ENCODE assay signal across 23 cellular contexts in genomic region chr1:212824201-212824600, GRCh38. TPM values are rescaled to one million over a fixed set of nuclear protein-coding genes. Genes with fewer than 3 reads are reported as not detected.
DNase-seq lines count a peak whose midpoint lies in the region; ATAC-seq, FAIRE-seq and TF ChIP-seq lines count a peak whose summit lies in the region.
"Had no signal": no experiment of that assay in that cellular context is flagged by ENCODE, and none has a peak within 500 bp of the region (broad histone marks: within the 10 kb centered on the region; RNA-seq: fewer than 3 reads in every experiment).

No MANE protein-coding gene starts in this region.

- no peak for TF ChIP-seq POLR2A in HepG2 (IDR thresholded peaks at IDR 0.05; ENCODE audit: insufficient read depth in 1 of 2, low read depth in 2 of 2, low read length in 2 of 2)
- no peak for TF ChIP-seq POLR2A in right lobe of liver (IDR thresholded peaks at IDR 0.05)
- no peak for TF ChIP-seq POLR2A in esophagus squamous epithelium (IDR thresholded peaks at IDR 0.05)

- 94% methylated on average over 10 of the region's 16 CpGs for WGBS in HepG2 (ENCODE audit: low lambda C conversion rate)
- WGBS in right lobe of liver (ENCODE audit: insufficient coverage, low coverage, low lambda C conversion rate, missing lambda C conversion rate), result 94% methylated on average over 3 of the region's 16 CpGs
- WGBS in esophagus squamous epithelium, 2 donors, result 88 to 96% methylated on average over 10 to 12 of the region's 16 CpGs

- no peak overlapping the region for H3K4me3 ChIP-seq in HepG2 (replicated peaks in 1 of 3; ENCODE audit: insufficient read depth in 1 of 3, low read depth in 2 of 3, low read length in 3 of 3)
- no peak overlapping the region for H3K4me3 ChIP-seq in right lobe of liver
- H3K4me3 ChIP-seq in esophagus squamous epithelium, result no peak overlapping the region
- H3K4me3 ChIP-seq: A549, GM23338, HAP-1 had no signal

- H3K36me3 Mint-ChIP-seq in neural crest cell (ENCODE audit: low read depth), result peaks cover 12% of the 10 kb centered on the region
- H3K36me3 Mint-ChIP-seq in osteocyte (ENCODE audit: unreplicated experiment), result peaks cover 4% of the 10 kb centered on the region

- intact Hi-C loops in HepG2 (cut with micrococcal nuclease; ENCODE audit: unreplicated experiment) (no loop called here), right lobe of liver (cut with DNase I) (no loop called here), esophagus squamous epithelium (cut with DNase I) (no loop called here)

- no peaks in the 10 kb centered on the region for H3K79me2 ChIP-seq in HepG2 (ENCODE audit: insufficient read depth, low read length)

- H3K9me3 Mint-ChIP-seq in neural crest cell (peaks cover 11% of the 10 kb centered on the region), osteocyte (ENCODE audit: unreplicated experiment) (peaks cover 12% of the 10 kb centered on the region)

- H3K27me3 Mint-ChIP-seq in neural crest cell (ENCODE audit: low read depth) (no peaks in the 10 kb centered on the region), osteocyte (ENCODE audit: unreplicated experiment) (peaks cover 3% of the 10 kb centered on the region)

- no peak overlapping the region for H2AFZ ChIP-seq in HepG2 (ENCODE audit: low read length)
- H2AFZ ChIP-seq: GM23338 had no signal

- TF ChIP-seq CTCF in HepG2 (CRISPR knock-in tag; IDR thresholded peaks at IDR 0.05) (no peak), right lobe of liver (IDR thresholded peaks at IDR 0.05) (no peak), neural crest cell (conservative IDR thresholded peaks at IDR 0.05) (no peak), osteocyte (IDR thresholded peaks at IDR 0.05) (no peak), esophagus squamous epithelium (IDR thresholded peaks at IDR 0.05) (no peak)

- H3K4me1 Mint-ChIP-seq in neural crest cell, result peaks cover 3% of the 10 kb centered on the region
- H3K4me1 Mint-ChIP-seq in osteocyte (ENCODE audit: unreplicated experiment), result no peaks in the 10 kb centered on the region
- H3K4me1 Mint-ChIP-seq: CD4-positive, alpha-beta memory T cell had no signal

- POLR2A ChIA-PET in HepG2 (lab: Yijun Ruan, JAX), result interaction anchor here (1.5 kb wide), 1 partner anchor 33 kb away, joined by 3 read pairs; the partner anchor contains the start of genes NSL1 and TATDN3

- in situ Hi-C loops in HepG2 (cut with HindIII; ENCODE audit: extremely low pct_ligation_motif_present, low pct_unique_long_range_greater_than_20kb), result no loop called here

- no peak overlapping the region for H3K4me2 ChIP-seq in HepG2 (ENCODE audit: low read depth, low read length)
- H3K4me2 ChIP-seq: A549, GM23338 had no signal

- peaks cover 16% of the 10 kb centered on the region for H3K9me3 ChIP-seq in HepG2 (ENCODE audit: low read length)
- H3K9me3 ChIP-seq in right lobe of liver, result peaks cover 0 to 4% (median 0%) of the 10 kb centered on the region in 4 donors
- peaks cover 0 to 19% (median 18%) of the 10 kb centered on the region in 3 donors for H3K9me3 ChIP-seq in esophagus squamous epithelium
- H3K9me3 ChIP-seq: HAP-1 had no signal

- H3K4me3 Mint-ChIP-seq in neural crest cell (no peak overlapping the region), osteocyte (ENCODE audit: unreplicated experiment) (no peak overlapping the region)
- H3K4me3 Mint-ChIP-seq: GM23338, HFFc6 had no signal

- H3K36me3 ChIP-seq in HepG2 (replicated peaks in 1 of 2; ENCODE audit: control insufficient read depth in 1 of 2, insufficient read depth in 2 of 2, low read length in 2 of 2) (no peaks in the 10 kb centered on the region), right lobe of liver (no peaks in the 10 kb centered on the region), esophagus squamous epithelium (no peaks in the 10 kb centered on the region)
- H3K36me3 ChIP-seq: HAP-1 had no signal

- no peaks in the 10 kb centered on the region for H4K20me1 ChIP-seq in HepG2 (ENCODE audit: insufficient read depth, low read length)

- H3K27ac ChIP-seq in HepG2 (ENCODE audit: extremely low read length, insufficient read depth, low read length) (no peak overlapping the region), right lobe of liver (no peak overlapping the region), esophagus squamous epithelium (no peak overlapping the region)
- H3K27ac ChIP-seq: A549 had no signal

- DNase-seq in HepG2 (ENCODE audit: low spot score) (no peak), right lobe of liver (no peak), neural crest cell (ENCODE audit: low read depth, low spot score) (no peak), osteocyte (ENCODE audit: extremely low spot score, unreplicated experiment) (peak; percentile 76), esophagus squamous epithelium (lab: John Stamatoyannopoulos, UW) (no peak)
- DNase-seq: 8988T; ACHN; AML-193; C1 segment of cervical spinal cord; Caco-2; CD4-positive, alpha-beta memory T cell; DMS153; DND-41; HFFc6 had no signal

- BruUV-seq in HepG2 (replicated peaks; lab: Mats Ljungman, UMichigan), result no TSS peak

- H3K27me3 ChIP-seq in HepG2 (ENCODE audit: control insufficient read depth in 1 of 2, insufficient read depth in 2 of 2, low read length in 2 of 2) (no peaks in the 10 kb centered on the region), right lobe of liver (no peaks in the 10 kb centered on the region), esophagus squamous epithelium (no peaks in the 10 kb centered on the region)

- ATAC-seq in HepG2, result no peak
- ATAC-seq in right lobe of liver, result no peak
- no peak for ATAC-seq in GM18502 (IDR thresholded peaks at IDR 0.05; ENCODE audit: poor library complexity, unreplicated experiment)
- no peak for ATAC-seq in HG02884 (IDR thresholded peaks at IDR 0.05; ENCODE audit: unreplicated experiment)
- ATAC-seq: A549, GM23338 had no signal

- TF ChIP-seq RAD21 in HepG2 (CRISPR knock-in tag; IDR thresholded peaks at IDR 0.05), result no peak

- H3K4me1 ChIP-seq in HepG2 (ENCODE audit: insufficient read depth, low read length), result peaks cover 66% of the 10 kb centered on the region
- no peaks in the 10 kb centered on the region for H3K4me1 ChIP-seq in right lobe of liver
- H3K4me1 ChIP-seq in esophagus squamous epithelium, result peaks cover 0 to 13% (median 0%) of the 10 kb centered on the region in 3 donors
- H3K4me1 ChIP-seq: HAP-1 had no signal

- peak overlapping the region; percentile 86 for H3K27ac Mint-ChIP-seq in neural crest cell (ENCODE audit: unreplicated experiment)
- no peak overlapping the region for H3K27ac Mint-ChIP-seq in osteocyte (ENCODE audit: unreplicated experiment)
- H3K27ac Mint-ChIP-seq: CD4-positive, alpha-beta memory T cell; GM23338; HFFc6 had no signal

- no peak overlapping the region for H3K9ac ChIP-seq in HepG2 (ENCODE audit: insufficient read depth, low read depth, low read length)

- no peak for FAIRE-seq in HepG2 (lab: Jason Lieb, UNC)
- FAIRE-seq: A549, G401.6, GM12892, H54 had no signal

- CTCF ChIA-PET in HepG2 (lab: Yijun Ruan, JAX; ENCODE audit: low intra/inter-chr PET ratio, low total read pairs), result no interaction called here

- TF ChIP-seq EP300 in HepG2 (IDR thresholded peaks at IDR 0.05; ENCODE audit: low read depth in 2 of 2, low read length in 2 of 2) (no peak), HepG2 (CRISPR knock-in tag; IDR thresholded peaks at IDR 0.05; ENCODE audit: borderline replicate concordance) (no peak)

RNA-seq across cellular contexts. Expression of gene SPATA45, which starts 23.2 kb away (rescaled TPM):
- total RNA-seq in HepG2 (2016; rRNA removed; fragmentation: Illumina TruSeq; extraction: Trizol) (0.64 and 0.86 TPM in 2 replicates), right lobe of liver (1 to 10 TPM in 1 of 6 experiments, not detected in 5; 1.2 TPM), neural crest cell (0.68 and 1.3 TPM in 2 replicates), osteocyte (not detected in 2 replicates), esophagus squamous epithelium (not detected)
- total RNA-seq in HepG2 (2016; cell fraction: cytosol; rRNA removed; fragmentation: Illumina TruSeq; extraction: Trizol; ENCODE audit: low read depth), result 1.1 and 1.2 TPM in 2 replicates
- not detected in 2 replicates for total RNA-seq in HepG2 (2016; cell fraction: insoluble cytoplasmic fraction; rRNA removed; fragmentation: Illumina TruSeq; extraction: Trizol)
- total RNA-seq in HepG2 (2016; cell fraction: membrane; rRNA removed; fragmentation: Illumina TruSeq; extraction: Trizol), result 0.62 and 1.3 TPM in 2 replicates
- total RNA-seq in HepG2 (2016; cell fraction: nucleus; rRNA removed; fragmentation: Illumina TruSeq; extraction: Trizol), result not detected in 2 replicates
- 0.17 TPM in 1 of 2 replicates, not detected in the other for polyA plus RNA-seq in HepG2 (2011; rRNA removed)
- not detected in 2 replicates for polyA plus RNA-seq in HepG2 (2011; cell fraction: cytosol; rRNA removed)
- not detected in 2 replicates for polyA plus RNA-seq in HepG2 (2011; cell fraction: nucleus; rRNA removed)
- polyA plus RNA-seq in HepG2 (2012), result 0.51 TPM in 1 of 2 replicates, not detected in the other
- 0.93 TPM in 1 of 2 replicates, not detected in the other for polyA plus RNA-seq in HepG2 (2016; cell fraction: cytosol; fragmentation: Illumina TruSeq; extraction: Trizol; ENCODE audit: low read depth)
- polyA plus RNA-seq in HepG2 (2016; cell fraction: insoluble cytoplasmic fraction; fragmentation: Illumina TruSeq; extraction: Trizol; ENCODE audit: low read depth), result not detected in 2 replicates
- polyA plus RNA-seq in HepG2 (2016; cell fraction: membrane; fragmentation: Illumina TruSeq; extraction: Trizol; ENCODE audit: low read depth), result 0.42 and 0.63 TPM in 2 replicates
- not detected in 2 replicates for polyA plus RNA-seq in HepG2 (2016; cell fraction: nucleus; fragmentation: Illumina TruSeq; extraction: Trizol; ENCODE audit: insufficient read depth, low read depth)
- not detected in 2 replicates for polyA minus RNA-seq in HepG2 (2011; rRNA and poly(A)+ RNA removed; ENCODE audit: low replicate concordance)
- not detected in 2 replicates for polyA minus RNA-seq in HepG2 (2011; cell fraction: cytosol; rRNA and poly(A)+ RNA removed)
- not detected in 2 replicates for polyA minus RNA-seq in HepG2 (2011; cell fraction: nucleus; rRNA and poly(A)+ RNA removed)
- total RNA-seq: Caco-2; CD4-positive, alpha-beta memory T cell; GM23338; HFFc6 had no signal
- polyA plus RNA-seq: BJ; CD4-positive, alpha-beta memory T cell; GM23338 had no signal

RNA-seq across cellular contexts. Expression of gene TATDN3, which starts 32.5 kb away (rescaled TPM):
- 8.6 and 10.7 TPM in 2 replicates for total RNA-seq in HepG2 (2016; rRNA removed; fragmentation: Illumina TruSeq; extraction: Trizol)
- total RNA-seq in HepG2 (2016; cell fraction: cytosol; rRNA removed; fragmentation: Illumina TruSeq; extraction: Trizol; ENCODE audit: low read depth), result 1.1 and 1.7 TPM in 2 replicates
- 7.9 and 9.4 TPM in 2 replicates for total RNA-seq in HepG2 (2016; cell fraction: insoluble cytoplasmic fraction; rRNA removed; fragmentation: Illumina TruSeq; extraction: Trizol)
- total RNA-seq in HepG2 (2016; cell fraction: membrane; rRNA removed; fragmentation: Illumina TruSeq; extraction: Trizol), result 3.5 and 5.2 TPM in 2 replicates
- 6.4 and 7.0 TPM in 2 replicates for total RNA-seq in HepG2 (2016; cell fraction: nucleus; rRNA removed; fragmentation: Illumina TruSeq; extraction: Trizol)
- 6.9 and 7.3 TPM in 2 replicates for polyA plus RNA-seq in HepG2 (2011; rRNA removed)
- polyA plus RNA-seq in HepG2 (2011; cell fraction: cytosol; rRNA removed), result 3.9 and 5.7 TPM in 2 replicates
- polyA plus RNA-seq in HepG2 (2011; cell fraction: nucleus; rRNA removed), result 4.0 and 5.4 TPM in 2 replicates
- polyA plus RNA-seq in HepG2 (2012), result 7.4 and 7.5 TPM in 2 replicates
- polyA plus RNA-seq in HepG2 (2016; cell fraction: cytosol; fragmentation: Illumina TruSeq; extraction: Trizol; ENCODE audit: low read depth), result 1.7 and 2.9 TPM in 2 replicates
- polyA plus RNA-seq in HepG2 (2016; cell fraction: insoluble cytoplasmic fraction; fragmentation: Illumina TruSeq; extraction: Trizol; ENCODE audit: low read depth), result 10.3 and 10.7 TPM in 2 replicates
- 3.3 and 4.1 TPM in 2 replicates for polyA plus RNA-seq in HepG2 (2016; cell fraction: membrane; fragmentation: Illumina TruSeq; extraction: Trizol; ENCODE audit: low read depth)
- polyA plus RNA-seq in HepG2 (2016; cell fraction: nucleus; fragmentation: Illumina TruSeq; extraction: Trizol; ENCODE audit: insufficient read depth, low read depth), result 6.2 and 8.3 TPM in 2 replicates
- 2.8 and 5.4 TPM in 2 replicates for polyA minus RNA-seq in HepG2 (2011; rRNA and poly(A)+ RNA removed; ENCODE audit: low replicate concordance)
- polyA minus RNA-seq in HepG2 (2011; cell fraction: cytosol; rRNA and poly(A)+ RNA removed), result 2.6 and 5.8 TPM in 2 replicates
- 12.6 and 17.0 TPM in 2 replicates for polyA minus RNA-seq in HepG2 (2011; cell fraction: nucleus; rRNA and poly(A)+ RNA removed)
- total RNA-seq in right lobe of liver, result 1 to 10 TPM; 6.0 to 9.3 (median 6.6) TPM
- total RNA-seq in neural crest cell, result 14.2 and 15.1 TPM in 2 replicates
- 13.0 and 15.6 TPM in 2 replicates for total RNA-seq in osteocyte
- 10 to 100 TPM in 2 of 4 donors, 1 to 10 TPM in 2; 3.4 to 15.6 (median 10.4) TPM for total RNA-seq in esophagus squamous epithelium

RNA-seq across cellular contexts. Expression of gene NSL1, which starts 32.6 kb away (rescaled TPM):
- total RNA-seq in HepG2 (2016; rRNA removed; fragmentation: Illumina TruSeq; extraction: Trizol) (77.4 and 119 TPM in 2 replicates), right lobe of liver (10 to 100 TPM; 13.3 to 26.5 (median 16.2) TPM), neural crest cell (63.0 and 64.7 TPM in 2 replicates), osteocyte (28.7 and 29.4 TPM in 2 replicates), esophagus squamous epithelium (10 to 100 TPM; 10.8 to 22.3 (median 16.9) TPM)
- total RNA-seq in HepG2 (2016; cell fraction: cytosol; rRNA removed; fragmentation: Illumina TruSeq; extraction: Trizol; ENCODE audit: low read depth), result 16.8 and 20.7 TPM in 2 replicates
- total RNA-seq in HepG2 (2016; cell fraction: insoluble cytoplasmic fraction; rRNA removed; fragmentation: Illumina TruSeq; extraction: Trizol), result 80.4 and 129 TPM in 2 replicates
- total RNA-seq in HepG2 (2016; cell fraction: membrane; rRNA removed; fragmentation: Illumina TruSeq; extraction: Trizol), result 30.7 and 36.3 TPM in 2 replicates
- total RNA-seq in HepG2 (2016; cell fraction: nucleus; rRNA removed; fragmentation: Illumina TruSeq; extraction: Trizol), result 44.8 and 46.6 TPM in 2 replicates
- polyA plus RNA-seq in HepG2 (2011; rRNA removed), result 26.4 and 34.5 TPM in 2 replicates
- polyA plus RNA-seq in HepG2 (2011; cell fraction: cytosol; rRNA removed), result 24.3 and 36.8 TPM in 2 replicates
- polyA plus RNA-seq in HepG2 (2011; cell fraction: nucleus; rRNA removed), result 20.4 and 20.6 TPM in 2 replicates
- 22.1 and 33.9 TPM in 2 replicates for polyA plus RNA-seq in HepG2 (2012)
- 8.7 and 9.3 TPM in 2 replicates for polyA plus RNA-seq in HepG2 (2016; cell fraction: cytosol; fragmentation: Illumina TruSeq; extraction: Trizol; ENCODE audit: low read depth)
- 103 and 108 TPM in 2 replicates for polyA plus RNA-seq in HepG2 (2016; cell fraction: insoluble cytoplasmic fraction; fragmentation: Illumina TruSeq; extraction: Trizol; ENCODE audit: low read depth)
- polyA plus RNA-seq in HepG2 (2016; cell fraction: membrane; fragmentation: Illumina TruSeq; extraction: Trizol; ENCODE audit: low read depth), result 15.8 and 17.8 TPM in 2 replicates
- polyA plus RNA-seq in HepG2 (2016; cell fraction: nucleus; fragmentation: Illumina TruSeq; extraction: Trizol; ENCODE audit: insufficient read depth, low read depth), result 38.2 and 40.5 TPM in 2 replicates
- polyA minus RNA-seq in HepG2 (2011; rRNA and poly(A)+ RNA removed; ENCODE audit: low replicate concordance), result 15.7 and 18.6 TPM in 2 replicates
- polyA minus RNA-seq in HepG2 (2011; cell fraction: cytosol; rRNA and poly(A)+ RNA removed), result 20.8 and 22.2 TPM in 2 replicates
- 49.3 and 52.6 TPM in 2 replicates for polyA minus RNA-seq in HepG2 (2011; cell fraction: nucleus; rRNA and poly(A)+ RNA removed)

RNA-seq across cellular contexts. Expression of gene FLVCR1, which starts 33.9 kb away (rescaled TPM):
- total RNA-seq in HepG2 (2016; rRNA removed; fragmentation: Illumina TruSeq; extraction: Trizol) (18.6 and 39.8 TPM in 2 replicates), right lobe of liver (1 to 10 TPM; 1.6 to 5.8 (median 2.1) TPM), neural crest cell (31.4 and 33.0 TPM in 2 replicates), osteocyte (4.9 and 7.1 TPM in 2 replicates), esophagus squamous epithelium (1 to 10 TPM; 2.4 to 8.0 (median 4.3) TPM)
- total RNA-seq in HepG2 (2016; cell fraction: cytosol; rRNA removed; fragmentation: Illumina TruSeq; extraction: Trizol; ENCODE audit: low read depth), result 41.7 and 44.4 TPM in 2 replicates
- 20.2 and 36.6 TPM in 2 replicates for total RNA-seq in HepG2 (2016; cell fraction: insoluble cytoplasmic fraction; rRNA removed; fragmentation: Illumina TruSeq; extraction: Trizol)
- total RNA-seq in HepG2 (2016; cell fraction: membrane; rRNA removed; fragmentation: Illumina TruSeq; extraction: Trizol), result 20.7 and 22.2 TPM in 2 replicates
- 42.5 and 47.7 TPM in 2 replicates for total RNA-seq in HepG2 (2016; cell fraction: nucleus; rRNA removed; fragmentation: Illumina TruSeq; extraction: Trizol)
- 14.8 and 16.0 TPM in 2 replicates for polyA plus RNA-seq in HepG2 (2011; rRNA removed)
- 6.6 and 8.7 TPM in 2 replicates for polyA plus RNA-seq in HepG2 (2011; cell fraction: cytosol; rRNA removed)
- polyA plus RNA-seq in HepG2 (2011; cell fraction: nucleus; rRNA removed), result 15.2 and 15.3 TPM in 2 replicates
- 11.8 and 22.8 TPM in 2 replicates for polyA plus RNA-seq in HepG2 (2012)
- 2.5 and 2.7 TPM in 2 replicates for polyA plus RNA-seq in HepG2 (2016; cell fraction: cytosol; fragmentation: Illumina TruSeq; extraction: Trizol; ENCODE audit: low read depth)
- polyA plus RNA-seq in HepG2 (2016; cell fraction: insoluble cytoplasmic fraction; fragmentation: Illumina TruSeq; extraction: Trizol; ENCODE audit: low read depth), result 12.8 and 14.8 TPM in 2 replicates
- polyA plus RNA-seq in HepG2 (2016; cell fraction: membrane; fragmentation: Illumina TruSeq; extraction: Trizol; ENCODE audit: low read depth), result 5.3 and 6.3 TPM in 2 replicates
- 59.2 and 59.9 TPM in 2 replicates for polyA plus RNA-seq in HepG2 (2016; cell fraction: nucleus; fragmentation: Illumina TruSeq; extraction: Trizol; ENCODE audit: insufficient read depth, low read depth)
- 59.0 and 72.7 TPM in 2 replicates for polyA minus RNA-seq in HepG2 (2011; rRNA and poly(A)+ RNA removed; ENCODE audit: low replicate concordance)
- 20.0 and 25.2 TPM in 2 replicates for polyA minus RNA-seq in HepG2 (2011; cell fraction: cytosol; rRNA and poly(A)+ RNA removed)
- 23.2 and 31.6 TPM in 2 replicates for polyA minus RNA-seq in HepG2 (2011; cell fraction: nucleus; rRNA and poly(A)+ RNA removed)
